In the genomic region with DNA sequence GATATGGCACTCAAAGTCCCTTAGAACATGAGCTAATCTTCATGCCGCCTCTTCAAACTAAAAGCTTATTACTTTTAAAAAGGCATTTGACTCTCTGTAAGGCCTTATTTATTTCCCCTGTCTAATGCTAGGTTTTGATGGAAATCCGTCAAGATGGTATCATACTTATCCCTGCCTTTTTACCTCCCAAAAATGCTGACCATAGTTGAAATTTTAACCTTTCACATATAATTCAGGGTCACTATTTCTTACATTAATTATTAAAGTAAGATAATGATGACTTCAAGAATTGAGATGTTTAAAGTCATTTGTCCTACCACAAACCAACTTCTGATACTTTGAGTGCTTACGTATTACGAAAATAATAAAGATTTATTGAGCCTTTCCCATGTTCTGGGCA, we compare ENCODE assay signal across 23 cellular contexts. TPM values are rescaled to one million over a fixed set of nuclear protein-coding genes. Genes with fewer than 3 reads are reported as not detected.
DNase-seq lines count a peak whose midpoint lies in the region; ATAC-seq, FAIRE-seq and TF ChIP-seq lines count a peak whose summit lies in the region.
"Had no signal": no experiment of that assay in that cellular context is flagged by ENCODE, and none has a peak within 500 bp of the region (broad histone marks: within the 10 kb centered on the region; RNA-seq: fewer than 3 reads in every experiment).

No MANE protein-coding gene starts in this region.

- DNase-seq in HepG2 (ENCODE audit: low spot score) (no peak), right lobe of liver (no peak), IMR-90 (no peak), K562 (ENCODE audit: extremely low read depth in 1 of 4, low spot score in 3 of 4) (no peak), foreskin keratinocyte (no peak), NOMO-1 (lab: John Stamatoyannopoulos, UW; ENCODE audit: unreplicated experiment in 2 of 2) (no peak)
- DNase-seq: ACHN; BE2C; C1 segment of cervical spinal cord; CD4-positive, alpha-beta memory T cell; CD4-positive, CD25-positive, alpha-beta regulatory T cell; CD8-positive, alpha-beta memory T cell; COR-L47; DMS 273 treated with DMSO at 0.1 percent for 48 hours; DMS153; DMS53; DND-41; EL; GDM1 had no signal

- TF ChIP-seq EP300 in HepG2 (IDR thresholded peaks at IDR 0.05; ENCODE audit: low read depth in 2 of 2, low read length in 2 of 2) = no peak
- no peak for TF ChIP-seq EP300 in HepG2 (CRISPR knock-in tag; IDR thresholded peaks at IDR 0.05; ENCODE audit: borderline replicate concordance)
- TF ChIP-seq EP300 in K562 (IDR thresholded peaks at IDR 0.05; ENCODE audit: low read length) = no peak

- no peak overlapping the region for H4K5ac ChIP-seq in IMR-90 (ENCODE audit: low read depth, low read length)

- no peak overlapping the region for H3K14ac ChIP-seq in IMR-90 (replicated peaks; ENCODE audit: low read depth, low read length)

- TF ChIP-seq CTCF in HepG2 (CRISPR knock-in tag; IDR thresholded peaks at IDR 0.05) (no peak), right lobe of liver (IDR thresholded peaks at IDR 0.05) (no peak), IMR-90 (conservative IDR thresholded peaks at IDR 0.05; ENCODE audit: low read depth, low read length) (no peak), K562 (IDR thresholded peaks at IDR 0.05 in 2 of 3, conservative IDR thresholded peaks at IDR 0.05 in 1 of 3; ENCODE audit: insufficient read depth in 2 of 3, low read depth in 1 of 3, low read length in 3 of 3) (no peak), foreskin keratinocyte (conservative IDR thresholded peaks at IDR 0.05) (no peak)

- H4K8ac ChIP-seq in IMR-90 (ENCODE audit: low read depth in 2 of 2, low read length in 2 of 2) = no peak overlapping the region

- no peaks in the 10 kb centered on the region for H3K36me3 ChIP-seq in HepG2 (replicated peaks in 1 of 2; ENCODE audit: control insufficient read depth in 1 of 2, insufficient read depth in 2 of 2, low read length in 2 of 2)
- no peaks in the 10 kb centered on the region for H3K36me3 ChIP-seq in right lobe of liver
- no peaks in the 10 kb centered on the region for H3K36me3 ChIP-seq in IMR-90 (ENCODE audit: control insufficient read depth, insufficient read depth, low read length)
- H3K36me3 ChIP-seq in K562 (ENCODE audit: control insufficient read depth, insufficient read depth, low read length) = no peaks in the 10 kb centered on the region
- H3K36me3 ChIP-seq: BE2C, BLaER1 had no signal

- H3K9me1 ChIP-seq in IMR-90 (ENCODE audit: insufficient read depth, low read length) (no peaks in the 10 kb centered on the region), K562 (ENCODE audit: control insufficient read depth, insufficient read depth, low read length) (no peaks in the 10 kb centered on the region)

- H3K18ac ChIP-seq in IMR-90 (ENCODE audit: low read depth, low read length) = no peak overlapping the region

- no peak for TF ChIP-seq POLR2A in HepG2 (IDR thresholded peaks at IDR 0.05; ENCODE audit: insufficient read depth in 1 of 2, low read depth in 2 of 2, low read length in 2 of 2)
- no peak for TF ChIP-seq POLR2A in right lobe of liver (IDR thresholded peaks at IDR 0.05)
- TF ChIP-seq POLR2A in IMR-90 (IDR thresholded peaks at IDR 0.05; ENCODE audit: low read depth, low read length) = no peak
- no peak for TF ChIP-seq POLR2A in K562 (conservative IDR thresholded peaks at IDR 0.05)

- H2BK120ac ChIP-seq in IMR-90 (ENCODE audit: low read depth, low read length) = no peak overlapping the region

- ATAC-seq in HepG2 (no peak), right lobe of liver (no peak), IMR-90 (ENCODE audit: low read depth) (no peak), K562 (no peak), foreskin keratinocyte (no peak)
- ATAC-seq: GM12878 had no signal

- H3K23ac ChIP-seq in IMR-90 (ENCODE audit: low read depth, low read length) = no peak overlapping the region

- H3K4ac ChIP-seq in IMR-90 (ENCODE audit: low read depth, low read length) = no peak overlapping the region

- CTCF ChIA-PET in HepG2 (lab: Yijun Ruan, JAX; ENCODE audit: low intra/inter-chr PET ratio, low total read pairs) (no interaction called here), IMR-90 (lab: Yijun Ruan, JAX) (no interaction called here), K562 (lab: Yijun Ruan, JAX; ENCODE audit: low intra/inter-chr PET ratio) (no interaction called here)

- H3K9ac ChIP-seq in HepG2 (ENCODE audit: insufficient read depth, low read depth, low read length) = no peak overlapping the region
- H3K9ac ChIP-seq in IMR-90 (ENCODE audit: low read depth, low read length) = no peak overlapping the region
- no peak overlapping the region for H3K9ac ChIP-seq in K562 (ENCODE audit: insufficient read depth in 1 of 2, low read depth in 2 of 2, low read length in 2 of 2)
- H3K9ac ChIP-seq: BLaER1 had no signal

- H2BK5ac ChIP-seq in IMR-90 (ENCODE audit: low read depth, low read length, poor library complexity, severe bottlenecking) = no peak overlapping the region

- no peak overlapping the region for H3K4me2 ChIP-seq in HepG2 (ENCODE audit: low read depth, low read length)
- no peak overlapping the region for H3K4me2 ChIP-seq in IMR-90 (ENCODE audit: low read depth, low read length)
- H3K4me2 ChIP-seq in K562 (ENCODE audit: insufficient read depth, low read length) = no peak overlapping the region
- H3K4me2 ChIP-seq: BLaER1 had no signal

- H3K4me3 ChIP-seq in HepG2 (replicated peaks in 1 of 3; ENCODE audit: insufficient read depth in 1 of 3, low read depth in 2 of 3, low read length in 3 of 3) (no peak overlapping the region), right lobe of liver (no peak overlapping the region), IMR-90 (ENCODE audit: insufficient read depth, low read depth, low read length) (no peak overlapping the region), K562 (no peak overlapping the region)
- H3K4me3 ChIP-seq: BLaER1, GM12878 had no signal

- H3K27me3 ChIP-seq in HepG2 (ENCODE audit: control insufficient read depth in 1 of 2, insufficient read depth in 2 of 2, low read length in 2 of 2) (no peaks in the 10 kb centered on the region; a peak in 2 of 5 replicates), right lobe of liver (no peaks in the 10 kb centered on the region), IMR-90 (ENCODE audit: control insufficient read depth, insufficient read depth, low read length) (no peaks in the 10 kb centered on the region), K562 (ENCODE audit: control insufficient read depth in 2 of 2, insufficient read depth in 2 of 2, low read length in 2 of 2) (no peaks in the 10 kb centered on the region), foreskin keratinocyte (no peaks in the 10 kb centered on the region)
- H3K27me3 ChIP-seq: BE2C, BLaER1 had no signal

- H3K27ac ChIP-seq in HepG2 (ENCODE audit: extremely low read length, insufficient read depth, low read length) = no peak overlapping the region
- H3K27ac ChIP-seq in right lobe of liver = no peak overlapping the region
- no peak overlapping the region for H3K27ac ChIP-seq in IMR-90 (ENCODE audit: insufficient read depth, low read length)
- no peak overlapping the region for H3K27ac ChIP-seq in K562 (ENCODE audit: extremely low read depth, low read depth, low read length)
- H3K27ac ChIP-seq in foreskin keratinocyte = no peak overlapping the region
- H3K27ac ChIP-seq: 22Rv1, BLaER1 had no signal

- POLR2A ChIA-PET in HepG2 (lab: Yijun Ruan, JAX) = no interaction called here
- POLR2A ChIA-PET in IMR-90 (lab: Charles Lee; ENCODE audit: unreplicated experiment) = no interaction called here
- POLR2A ChIA-PET in K562 (lab: Yijun Ruan, JAX) = no interaction called here

- H2AK5ac ChIP-seq in IMR-90 (ENCODE audit: low read depth, low read length) = no peak overlapping the region

- H3K79me2 ChIP-seq in HepG2 (ENCODE audit: insufficient read depth, low read length) (no peaks in the 10 kb centered on the region), K562 (ENCODE audit: control insufficient read depth, insufficient read depth, low read length) (no peaks in the 10 kb centered on the region)

- no peak overlapping the region for H2AK9ac ChIP-seq in IMR-90 (replicated peaks; ENCODE audit: low read depth, low read length, poor library complexity)

- no peak overlapping the region for H2AFZ ChIP-seq in HepG2 (ENCODE audit: low read length)
- no peak overlapping the region for H2AFZ ChIP-seq in IMR-90 (replicated peaks; ENCODE audit: low read length, poor library complexity)
- peak overlapping the region; percentile 76 for H2AFZ ChIP-seq in K562 (ENCODE audit: low read depth, low read length)

- H3K4me1 ChIP-seq in HepG2 (ENCODE audit: insufficient read depth, low read length) (no peaks in the 10 kb centered on the region), right lobe of liver (no peaks in the 10 kb centered on the region), IMR-90 (ENCODE audit: control insufficient read depth, insufficient read depth, low read length) (no peaks in the 10 kb centered on the region), K562 (replicated peaks in 1 of 2; ENCODE audit: control insufficient read depth in 2 of 2, insufficient read depth in 2 of 2, low read length in 2 of 2) (peaks cover 0 to 2% of the 10 kb centered on the region in 2 experiments; a peak in 1 of 5 replicates), foreskin keratinocyte (no peaks in the 10 kb centered on the region)
- H3K4me1 ChIP-seq: BE2C, BLaER1 had no signal

- H2BK20ac ChIP-seq in IMR-90 (ENCODE audit: low read depth, low read length) = no peak overlapping the region

- intact Hi-C loops in HepG2 (cut with micrococcal nuclease; ENCODE audit: unreplicated experiment) = no loop called here
- intact Hi-C loops in right lobe of liver (cut with DNase I) = no loop called here
- intact Hi-C loops in IMR-90 (cut with micrococcal nuclease) = no loop called here
- intact Hi-C loops in K562 (cut with micrococcal nuclease) = no loop called here

- TF ChIP-seq RAD21 in HepG2 (CRISPR knock-in tag; IDR thresholded peaks at IDR 0.05) (no peak), IMR-90 (IDR thresholded peaks at IDR 0.05; ENCODE audit: low read length) (no peak), K562 (CRISPR knock-in tag; conservative IDR thresholded peaks at IDR 0.05 in 1 of 2, IDR thresholded peaks at IDR 0.05 in 1 of 2) (no peak)

- in situ Hi-C loops in HepG2 (cut with HindIII; ENCODE audit: extremely low pct_ligation_motif_present, low pct_unique_long_range_greater_than_20kb) = no loop called here
- in situ Hi-C loops in IMR-90 (cut with MboI; ENCODE audit: low sequenced_read_pairs) = no loop called here
- in situ Hi-C loops in K562 (cut with MboI) = no loop called here

- H3K56ac ChIP-seq in IMR-90 (ENCODE audit: extremely low read depth, insufficient read depth, low read length) = no peak overlapping the region

- FAIRE-seq in HepG2 (lab: Jason Lieb, UNC) (no peak), K562 (lab: Jason Lieb, UNC) (no peak)
- FAIRE-seq: GM12878, GM12892 had no signal

- no peak overlapping the region for H2BK15ac ChIP-seq in IMR-90 (ENCODE audit: low read depth, low read length)

- H4K91ac ChIP-seq in IMR-90 (ENCODE audit: insufficient read depth, low read depth, low read length) = no peak overlapping the region

- 78% methylated on average over 4 of the region's 4 CpGs for WGBS in HepG2 (ENCODE audit: low lambda C conversion rate)
- WGBS in right lobe of liver (ENCODE audit: insufficient coverage, low coverage, low lambda C conversion rate, missing lambda C conversion rate) = 87% methylated on average over 4 of the region's 4 CpGs
- WGBS in IMR-90 (ENCODE audit: extremely low coverage in 2 of 2, insufficient read length in 1 of 2), 2 experiments = no CpG with 5 or more reads among the region's 4 CpGs
- WGBS in K562 (ENCODE audit: insufficient coverage, low coverage, missing lambda C conversion rate) = 78% methylated on average over 4 of the region's 4 CpGs

- no peaks in the 10 kb centered on the region for H3K79me1 ChIP-seq in IMR-90 (ENCODE audit: low read depth in 1 of 2, low read length in 2 of 2)

- H3K9me3 ChIP-seq in HepG2 (ENCODE audit: low read length) (no peaks in the 10 kb centered on the region), right lobe of liver (no peaks in the 10 kb centered on the region), IMR-90 (ENCODE audit: control insufficient read depth, insufficient read depth, low read length) (no peaks in the 10 kb centered on the region), K562 (replicated peaks; ENCODE audit: control insufficient read depth, insufficient read depth, low read depth, low read length) (no peaks in the 10 kb centered on the region)
- H3K9me3 ChIP-seq: BE2C, BLaER1 had no signal

- dilution Hi-C loops in IMR-90 (cut with HindIII; ENCODE audit: low sequenced_read_pairs, unreplicated experiment) = no loop called here

- H4K20me1 ChIP-seq in HepG2 (ENCODE audit: insufficient read depth, low read length) (no peaks in the 10 kb centered on the region), IMR-90 (ENCODE audit: insufficient read depth, low read length) (no peaks in the 10 kb centered on the region), K562 (replicated peaks; ENCODE audit: control insufficient read depth, insufficient read depth, low read length) (no peaks in the 10 kb centered on the region)
- H4K20me1 ChIP-seq: BLaER1 had no signal

- no TSS peak for BruUV-seq in HepG2 (replicated peaks; lab: Mats Ljungman, UMichigan)
- no TSS peak for BruUV-seq in IMR-90 (replicated peaks; lab: Mats Ljungman, UMichigan)
- BruUV-seq in K562 (replicated peaks; lab: Mats Ljungman, UMichigan) = no TSS peak

RNA-seq across cellular contexts. Expression of a gene that starts 12.3 kb away (rescaled TPM):
- total RNA-seq in HepG2 (2016; rRNA removed; fragmentation: Illumina TruSeq; extraction: Trizol) (26.4 and 28.9 TPM in 2 replicates), right lobe of liver (1 to 10 TPM in 5 of 6 experiments, under 1 TPM in 1; 0.70 to 8.2 (median 2.4) TPM), IMR-90 (2012; rRNA removed) (29.9 and 30.0 TPM in 2 replicates), K562 (2014; rRNA removed) (16.3 and 22.1 TPM in 2 replicates), K562 (2014; rRNA removed; fragmentation: Illumina TruSeq; extraction: Trizol) (33.4 and 39.0 TPM in 2 replicates), K562 (2015; rRNA removed; fragmentation: Illumina TruSeq; extraction: Trizol) (25.4 and 26.5 TPM in 2 replicates), K562 (2021) (35.0 and 37.2 TPM in 2 replicates), foreskin keratinocyte (39.1 and 41.9 TPM in 2 replicates)
- total RNA-seq in HepG2 (2016; cell fraction: cytosol; rRNA removed; fragmentation: Illumina TruSeq; extraction: Trizol; ENCODE audit: low read depth) = 6.6 and 7.4 TPM in 2 replicates
- 22.4 and 26.0 TPM in 2 replicates for total RNA-seq in HepG2 (2016; cell fraction: insoluble cytoplasmic fraction; rRNA removed; fragmentation: Illumina TruSeq; extraction: Trizol)
- total RNA-seq in HepG2 (2016; cell fraction: membrane; rRNA removed; fragmentation: Illumina TruSeq; extraction: Trizol) = 11.1 and 11.2 TPM in 2 replicates
- 39.7 and 41.7 TPM in 2 replicates for total RNA-seq in HepG2 (2016; cell fraction: nucleus; rRNA removed; fragmentation: Illumina TruSeq; extraction: Trizol)
- polyA plus RNA-seq in HepG2 (2011; rRNA removed) (8.8 and 9.7 TPM in 2 replicates), IMR-90 (2012; rRNA removed) (15.4 and 18.0 TPM in 2 replicates), K562 (2011; rRNA removed) (23.8 and 34.0 TPM in 2 replicates), K562 (2014; fragmentation: Illumina TruSeq; extraction: Trizol) (24.9 and 29.9 TPM in 2 replicates), K562 (2014; fragmentation: Nextera tagmentation; extraction: Ambion mirVana) (1 to 10 TPM; 4.8 to 6.8 TPM), K562 (2014; rRNA removed) (20.3 and 21.2 TPM in 2 replicates), foreskin keratinocyte (11.2 and 11.5 TPM in 2 replicates)
- polyA plus RNA-seq in HepG2 (2011; cell fraction: cytosol; rRNA removed) = 3.7 and 4.4 TPM in 2 replicates
- 22.4 and 23.2 TPM in 2 replicates for polyA plus RNA-seq in HepG2 (2011; cell fraction: nucleus; rRNA removed)
- 7.1 and 8.1 TPM in 2 replicates for polyA plus RNA-seq in HepG2 (2012)
- polyA plus RNA-seq in HepG2 (2016; cell fraction: cytosol; fragmentation: Illumina TruSeq; extraction: Trizol; ENCODE audit: low read depth) = 1.5 and 1.8 TPM in 2 replicates
- polyA plus RNA-seq in HepG2 (2016; cell fraction: insoluble cytoplasmic fraction; fragmentation: Illumina TruSeq; extraction: Trizol; ENCODE audit: low read depth) = 16.7 and 19.5 TPM in 2 replicates
- 4.2 and 4.7 TPM in 2 replicates for polyA plus RNA-seq in HepG2 (2016; cell fraction: membrane; fragmentation: Illumina TruSeq; extraction: Trizol; ENCODE audit: low read depth)
- polyA plus RNA-seq in HepG2 (2016; cell fraction: nucleus; fragmentation: Illumina TruSeq; extraction: Trizol; ENCODE audit: insufficient read depth, low read depth) = 65.6 and 72.4 TPM in 2 replicates
- polyA minus RNA-seq in HepG2 (2011; rRNA and poly(A)+ RNA removed; ENCODE audit: low replicate concordance) = 15.3 and 17.6 TPM in 2 replicates
- polyA minus RNA-seq in HepG2 (2011; cell fraction: cytosol; rRNA and poly(A)+ RNA removed) = 8.8 and 11.6 TPM in 2 replicates
- polyA minus RNA-seq in HepG2 (2011; cell fraction: nucleus; rRNA and poly(A)+ RNA removed) = 43.5 and 49.5 TPM in 2 replicates
- polyA plus RNA-seq in IMR-90 (2012; cell fraction: cytosol; rRNA removed) = 4.0 and 4.9 TPM in 2 replicates
- polyA plus RNA-seq in IMR-90 (2012; cell fraction: nucleus; rRNA removed; ENCODE audit: low replicate concordance) = 14.4 and 46.7 TPM in 2 replicates
- total RNA-seq in K562 (2011; cell fraction: chromatin; rRNA removed; ENCODE audit: low replicate concordance) = 124 and 131 TPM in 2 replicates
- 33.5 and 46.1 TPM in 2 replicates for total RNA-seq in K562 (2011; cell fraction: nucleolus; rRNA removed)
- total RNA-seq in K562 (2011; cell fraction: nucleoplasm; rRNA removed) = 48.8 and 79.4 TPM in 2 replicates
- polyA plus RNA-seq in K562 (2011; cell fraction: cytosol; rRNA removed) = 7.9 and 9.7 TPM in 2 replicates
- polyA plus RNA-seq in K562 (2011; cell fraction: nucleus; rRNA removed) = 50.5 and 63.2 TPM in 2 replicates
- polyA plus RNA-seq in K562 (2012) = 13.1 and 17.7 TPM in 2 replicates
- 70.4 and 71.2 TPM in 2 replicates for polyA minus RNA-seq in K562 (2011; rRNA and poly(A)+ RNA removed)
- 20.3 and 33.0 TPM in 2 replicates for polyA minus RNA-seq in K562 (2011; cell fraction: cytosol; rRNA and poly(A)+ RNA removed)
- polyA minus RNA-seq in K562 (2011; cell fraction: nucleus; rRNA and poly(A)+ RNA removed) = 46.0 and 48.3 TPM in 2 replicates
